Comparison of ENCODE assay signal across 28 cellular contexts in genomic region chr9:14903040-14903439, GRCh38. TPM values are rescaled to one million over a fixed set of nuclear protein-coding genes. Genes with fewer than 3 reads are reported as not detected.
DNase-seq lines count a peak whose midpoint lies in the region; ATAC-seq and TF ChIP-seq lines count a peak whose summit lies in the region.
"Had no signal": no experiment of that assay in that cellular context is flagged by ENCODE, and none has a peak within 500 bp of the region (broad histone marks: within the 10 kb centered on the region; RNA-seq: fewer than 3 reads in every experiment).

No MANE protein-coding gene starts in this region.

- H3K27ac ChIP-seq in GM23248 (no peak overlapping the region), mesendoderm (ENCODE audit: low read depth, low read length) (no peak overlapping the region), left ventricle myocardium inferior (replicated peaks) (no peak overlapping the region)
- H3K27ac ChIP-seq: BLaER1, PC-9 had no signal

- no peak overlapping the region for H2BK5ac ChIP-seq in mesendoderm (ENCODE audit: low read length)

- in situ Hi-C loops in GM23248 (cut with MboI): no loop called here

- H3K9me2 ChIP-seq in GM23248 (ENCODE audit: insufficient read depth): no peaks in the 10 kb centered on the region
- H3K9me2 ChIP-seq: SK-N-SH had no signal

- H4K5ac ChIP-seq in mesendoderm (ENCODE audit: low read length): peak overlapping the region; percentile 3

- H3K56ac ChIP-seq in mesendoderm (ENCODE audit: low read length): no peak overlapping the region

- H3K36me3 ChIP-seq in GM23248 (ENCODE audit: low read depth) (no peaks in the 10 kb centered on the region), mesendoderm (ENCODE audit: control insufficient read depth, insufficient read depth, low read length) (no peaks in the 10 kb centered on the region), left ventricle myocardium inferior (no peaks in the 10 kb centered on the region)
- H3K36me3 ChIP-seq: BLaER1, MG63 had no signal

- H2AFZ ChIP-seq in GM23248: 0 out of 2 replicates have a peak overlapping the region, but pooled peaks have one; percentile 31
- H2AFZ ChIP-seq: PC-9 had no signal

- H2BK120ac ChIP-seq in mesendoderm (ENCODE audit: low read depth, low read length): no peak overlapping the region

- TF ChIP-seq CTCF in left ventricle myocardium inferior (IDR thresholded peaks at IDR 0.05; ENCODE audit: borderline replicate concordance): no peak

- no peaks in the 10 kb centered on the region for H3K27me3 Mint-ChIP-seq in activated CD8-positive, alpha-beta T cell treated with anti-CD3 and anti-CD28 coated beads, Interleukin-2, amount 10 ng/mL, durations not matched to agents 7 days and 5 days (ENCODE audit: low read depth)
- H3K27me3 Mint-ChIP-seq: CD4-positive, alpha-beta T cell had no signal

- no peak overlapping the region for H3K27ac Mint-ChIP-seq in activated CD8-positive, alpha-beta T cell treated with anti-CD3 and anti-CD28 coated beads, Interleukin-2, amount 10 ng/mL, durations not matched to agents 7 days and 5 days
- H3K27ac Mint-ChIP-seq: CD4-positive, alpha-beta T cell; T-helper 2 cell treated with Interferon-gamma antibody and Interleukin-4, amounts not matched to agents 5 μg/mL and 100 μg/mL, for 36 hours had no signal

- H4K8ac ChIP-seq in mesendoderm (ENCODE audit: low read depth, low read length): no peak overlapping the region

- no peaks in the 10 kb centered on the region for H3K79me2 ChIP-seq in GM23248 (ENCODE audit: insufficient read depth)
- H3K79me2 ChIP-seq in mesendoderm (ENCODE audit: control insufficient read depth, insufficient read depth, low read length): no peaks in the 10 kb centered on the region

- ATAC-seq in GM18498 (IDR thresholded peaks at IDR 0.05; ENCODE audit: unreplicated experiment): peak; percentile 44
- no peak for ATAC-seq in activated CD8-positive, alpha-beta T cell treated with anti-CD3 and anti-CD28 coated beads, Interleukin-2, amount 10 ng/mL, durations not matched to agents 7 days and 5 days
- ATAC-seq: K562 had no signal

- H3K79me1 ChIP-seq in mesendoderm (ENCODE audit: low read length): no peaks in the 10 kb centered on the region

- no peak overlapping the region for H3K23ac ChIP-seq in mesendoderm (ENCODE audit: low read length)

- no peaks in the 10 kb centered on the region for H4K20me1 ChIP-seq in GM23248 (ENCODE audit: insufficient read depth)
- H4K20me1 ChIP-seq: BLaER1 had no signal

- no peak overlapping the region for H2BK15ac ChIP-seq in mesendoderm (replicated peaks; ENCODE audit: low read depth)

- CTCF ChIA-PET in activated CD8-positive, alpha-beta T cell treated with anti-CD3 and anti-CD28 coated beads, Interleukin-2, amount 10 ng/mL, durations not matched to agents 7 days and 5 days (lab: Charles Lee): no interaction called here

- H3K4me3 ChIP-seq in GM23248: no peak overlapping the region
- no peak overlapping the region for H3K4me3 ChIP-seq in mesendoderm (ENCODE audit: low read length)
- no peak overlapping the region for H3K4me3 ChIP-seq in left ventricle myocardium inferior
- H3K4me3 ChIP-seq: BLaER1, K562, MG63, PC-9 had no signal

- 0 out of 2 replicates have a peak, but pooled peaks cover 4% of the 10 kb centered on the region for H3F3A ChIP-seq in GM23248 (ENCODE audit: insufficient read depth)

- WGBS in GM23248 (ENCODE audit: low coverage in 1 of 2, low lambda C conversion rate in 2 of 2, missing lambda C conversion rate in 2 of 2), 2 experiments: 0 to 5% methylated on average over 1 of the region's 1 CpG
- WGBS in mesendoderm (ENCODE audit: extremely low coverage, insufficient coverage, low lambda C conversion rate): no CpG with 5 or more reads among the region's 1 CpG

- no peak overlapping the region for H3K18ac ChIP-seq in mesendoderm (ENCODE audit: low read length)

- H3K4me1 Mint-ChIP-seq in activated CD8-positive, alpha-beta T cell treated with anti-CD3 and anti-CD28 coated beads, Interleukin-2, amount 10 ng/mL, durations not matched to agents 7 days and 5 days (ENCODE audit: low read depth): no peaks in the 10 kb centered on the region

- H3K9me3 ChIP-seq in GM23248 (ENCODE audit: low read depth): no peaks in the 10 kb centered on the region
- H3K9me3 ChIP-seq in left ventricle myocardium inferior (replicated peaks): no peaks in the 10 kb centered on the region
- H3K9me3 ChIP-seq: BLaER1, MG63, SK-N-SH had no signal

- no peaks in the 10 kb centered on the region for H3K9me3 Mint-ChIP-seq in activated CD8-positive, alpha-beta T cell treated with anti-CD3 and anti-CD28 coated beads, Interleukin-2, amount 10 ng/mL, durations not matched to agents 7 days and 5 days (ENCODE audit: insufficient read depth)
- H3K9me3 Mint-ChIP-seq: CD4-positive, alpha-beta T cell; T-helper 2 cell treated with Interferon-gamma antibody and Interleukin-4, amounts not matched to agents 5 μg/mL and 100 μg/mL, for 36 hours had no signal

- intact Hi-C loops in left ventricle myocardium inferior (cut with micrococcal nuclease): no loop called here

- H2AK5ac ChIP-seq in mesendoderm (ENCODE audit: low read length): no peak overlapping the region

- POLR2A ChIA-PET in activated CD8-positive, alpha-beta T cell treated with anti-CD3 and anti-CD28 coated beads, Interleukin-2, amount 10 ng/mL, durations not matched to agents 7 days and 5 days (lab: Charles Lee): no interaction called here

- H3K27me3 ChIP-seq in GM23248 (replicated peaks; ENCODE audit: insufficient read depth) (no peaks in the 10 kb centered on the region), mesendoderm (ENCODE audit: insufficient read depth, low read length, poor library complexity) (no peaks in the 10 kb centered on the region), left ventricle myocardium inferior (ENCODE audit: low read depth) (no peaks in the 10 kb centered on the region)
- H3K27me3 ChIP-seq: BLaER1 had no signal

- H3K4me2 ChIP-seq in GM23248 (ENCODE audit: unreplicated experiment) (no peak overlapping the region), mesendoderm (ENCODE audit: low read length) (no peak overlapping the region)
- H3K4me2 ChIP-seq: BLaER1, PC-9, SK-N-SH had no signal

- H3K9ac ChIP-seq in GM23248 (no peak overlapping the region), mesendoderm (ENCODE audit: low read length) (no peak overlapping the region)
- H3K9ac ChIP-seq: BLaER1, SK-N-SH had no signal

- H3K4ac ChIP-seq in mesendoderm (ENCODE audit: low read depth, low read length): no peak overlapping the region

- no peak overlapping the region for H3K4me3 Mint-ChIP-seq in activated CD8-positive, alpha-beta T cell treated with anti-CD3 and anti-CD28 coated beads, Interleukin-2, amount 10 ng/mL, durations not matched to agents 7 days and 5 days
- H3K4me3 Mint-ChIP-seq: CD4-positive, alpha-beta T cell; T-helper 2 cell treated with Interferon-gamma antibody and Interleukin-4, amounts not matched to agents 5 μg/mL and 100 μg/mL, for 36 hours had no signal

- DNase-seq in GM23248 (no peak), NCI-H2227 (lab: John Stamatoyannopoulos, UW; ENCODE audit: unreplicated experiment) (peak; percentile 31), mesendoderm (no peak), left ventricle myocardium inferior (no peak), SIG-M5 treated with dmso at 0.1 percent for 504 hours (lab: John Stamatoyannopoulos, UW; ENCODE audit: unreplicated experiment) (no peak), AML-193 (lab: John Stamatoyannopoulos, UW) (no peak)
- no peak for DNase-seq in activated CD8-positive, alpha-beta T cell treated with anti-CD3 and anti-CD28 coated beads, Interleukin-2, amount 10 ng/mL, durations not matched to agents 7 days and 5 days
- DNase-seq: Calu3; CD4-positive, alpha-beta T cell; DMS153; GDM1; GOT3; HCEC 1CT; MG63; NCI-H1048; NCI-H1436 treated with DMSO at 0.1 percent for 48 hours; NCI-H1930; NCI-H226; NCI-H510A treated with DMSO at 0.1 percent for 48 hours; PC-9; RPMI8226; SHP77; SK-N-SH had no signal

- H3K36me3 Mint-ChIP-seq in activated CD8-positive, alpha-beta T cell treated with anti-CD3 and anti-CD28 coated beads, Interleukin-2, amount 10 ng/mL, durations not matched to agents 7 days and 5 days (ENCODE audit: low read depth): no peaks in the 10 kb centered on the region

- H3K4me1 ChIP-seq in GM23248 (ENCODE audit: insufficient read depth) (peaks cover 10% of the 10 kb centered on the region), mesendoderm (ENCODE audit: control insufficient read depth, low read depth, low read length) (peaks cover 6% of the 10 kb centered on the region), left ventricle myocardium inferior (peaks cover 22% of the 10 kb centered on the region)
- H3K4me1 ChIP-seq: BLaER1 had no signal

RNA-seq across cellular contexts. Expression of gene FREM1, which starts 7.2 kb away (rescaled TPM):
- total RNA-seq in GM23248 (2014; rRNA removed; shearing (Covaris generic)): 0.11 and 0.51 TPM in 2 replicates
- polyA plus RNA-seq in GM23248 (2016; fragmentation: Nextera tagmentation; extraction: Ambion mirVana): 0.25 and 0.31 TPM in 2 replicates
- polyA plus RNA-seq in mesendoderm (2013, experiment 1 of 2): 4.0 TPM
- 3.6 TPM for polyA plus RNA-seq in mesendoderm (2013, experiment 2 of 2)
- 3.0 TPM for total RNA-seq in left ventricle myocardium inferior
- not detected for total RNA-seq in activated CD8-positive, alpha-beta T cell treated with anti-CD3 and anti-CD28 coated beads, Interleukin-2, amount 10 ng/mL, durations not matched to agents 7 days and 5 days
- total RNA-seq: Calu3, Daoy had no signal
